1 cellular context compared by ENCODE assay signal in genomic region chr4:48570646-48571220, GRCh38.
TF ChIP-seq lines count a peak whose summit lies in the region.

No MANE protein-coding gene starts in this region.

TF ChIP-seq in WTC11, 78 proteins besides CTCF, POLR2A, EP300 and RAD21:
- TF ChIP-seq IRF2 (CRISPR knock-in tag; IDR thresholded peaks at IDR 0.05; ENCODE audit: borderline replicate concordance, low read depth): no peak
- no peak for TF ChIP-seq ELF4 (CRISPR knock-in tag; IDR thresholded peaks at IDR 0.05; ENCODE audit: low read depth)
